ENCODE assay signal across 1 cellular context in genomic region chr2:215435261-215435808, GRCh38.
TF ChIP-seq lines count a peak whose summit lies in the region.

No MANE protein-coding gene starts in this region.

TF ChIP-seq in HepG2, 621 proteins besides CTCF, POLR2A, EP300 and RAD21 (continued from another document and continues in another):
- TF ChIP-seq UBTF (CRISPR knock-in tag; IDR thresholded peaks at IDR 0.05) (peak; percentile 79; the same call in 1 of the 2 replicates), ESRRA (CRISPR knock-in tag; IDR thresholded peaks at IDR 0.05; ENCODE audit: low read depth) (peak; percentile 52; the same call in 1 of the 2 replicates), ZMYM2 (CRISPR knock-in tag; IDR thresholded peaks at IDR 0.05) (no peak), ZNF879 (CRISPR knock-in tag; IDR thresholded peaks at IDR 0.05) (peak; percentile 21; the same call in 1 of the 2 replicates), HOXA5 (CRISPR knock-in tag; IDR thresholded peaks at IDR 0.05) (no peak), ZBTB7A (CRISPR knock-in tag; IDR thresholded peaks at IDR 0.05) (peak; percentile 41; the same call in 1 of the 2 replicates), FOXP1 (IDR thresholded peaks at IDR 0.05) (no peak), FOXP1 (CRISPR knock-in tag; IDR thresholded peaks at IDR 0.05) (no peak), NR1H2 (CRISPR knock-in tag; IDR thresholded peaks at IDR 0.05; ENCODE audit: borderline replicate concordance, low read depth) (peak; percentile 7; the same call in 1 of the 2 replicates), HOXD1 (CRISPR knock-in tag; IDR thresholded peaks at IDR 0.05) (no peak; the same call in 1 of the 2 replicates), SETDB1 (CRISPR knock-in tag; IDR thresholded peaks at IDR 0.05; ENCODE audit: borderline replicate concordance) (0 out of 2 replicates have a peak, but pooled peaks have one; percentile 28), NR2C2 (CRISPR knock-in tag; IDR thresholded peaks at IDR 0.05; ENCODE audit: borderline replicate concordance) (no peak; the same call in 1 of the 2 replicates), ZNF446 (CRISPR knock-in tag; IDR thresholded peaks at IDR 0.05) (0 out of 2 replicates have a peak, but pooled peaks have one; percentile 44), ZNF224 (CRISPR knock-in tag; IDR thresholded peaks at IDR 0.05) (no peak), ZNF160 (CRISPR knock-in tag; IDR thresholded peaks at IDR 0.05) (peak; percentile 69; the same call in 1 of the 2 replicates), SPEN (CRISPR knock-in tag; IDR thresholded peaks at IDR 0.05; ENCODE audit: low read depth) (peak; percentile 42; the same call in 1 of the 2 replicates), E2F2 (CRISPR knock-in tag; IDR thresholded peaks at IDR 0.05; ENCODE audit: borderline replicate concordance) (no peak), ATF5 (CRISPR knock-in tag; IDR thresholded peaks at IDR 0.05; ENCODE audit: low read depth) (peak; percentile 35; the same call in 1 of the 2 replicates), PAWR (CRISPR knock-in tag; IDR thresholded peaks at IDR 0.05; ENCODE audit: borderline replicate concordance) (peak; percentile 81; the same call in 1 of the 2 replicates), CREB3 (CRISPR knock-in tag; IDR thresholded peaks at IDR 0.05) (no peak), BRCA1 (CRISPR knock-in tag; IDR thresholded peaks at IDR 0.05) (peak; percentile 35; the same call in 1 of the 2 replicates), SATB2 (CRISPR knock-in tag; IDR thresholded peaks at IDR 0.05) (peak; percentile 80), SNAPC2 (CRISPR knock-in tag; IDR thresholded peaks at IDR 0.05) (no peak), LCORL (IDR thresholded peaks at IDR 0.05) (no peak), LCORL (CRISPR knock-in tag; IDR thresholded peaks at IDR 0.05) (no peak), ZNF644 (CRISPR knock-in tag; IDR thresholded peaks at IDR 0.05; ENCODE audit: low read depth) (0 out of 2 replicates have a peak, but pooled peaks have one; percentile 3), RBM39 (IDR thresholded peaks at IDR 0.05; ENCODE audit: low read depth, low read length, poor library complexity, severe bottlenecking) (peak; percentile 99), PITX1 (CRISPR knock-in tag; IDR thresholded peaks at IDR 0.05) (peak; percentile 80; the same call in 1 of the 2 replicates), ZNF101 (CRISPR knock-in tag; IDR thresholded peaks at IDR 0.05; ENCODE audit: borderline replicate concordance, low read depth) (no peak), MZF1 (CRISPR knock-in tag; IDR thresholded peaks at IDR 0.05; ENCODE audit: borderline replicate concordance) (peak; percentile 40; the same call in 1 of the 2 replicates), CCDC6 (CRISPR knock-in tag; IDR thresholded peaks at IDR 0.05) (no peak; the same call in 1 of the 2 replicates), MXD4 (CRISPR knock-in tag; IDR thresholded peaks at IDR 0.05) (0 out of 2 replicates have a peak, but pooled peaks have one; percentile 66), SNAI1 (CRISPR knock-in tag; IDR thresholded peaks at IDR 0.05; ENCODE audit: borderline replicate concordance) (0 out of 2 replicates have a peak, but pooled peaks have one; percentile 10), ZFYVE20 (CRISPR knock-in tag; IDR thresholded peaks at IDR 0.05; ENCODE audit: borderline replicate concordance, low read depth) (peak; percentile 85), TRIM22 (IDR thresholded peaks at IDR 0.05) (no peak), ZNF543 (CRISPR knock-in tag; IDR thresholded peaks at IDR 0.05) (no peak), MIER3 (CRISPR knock-in tag; IDR thresholded peaks at IDR 0.05; ENCODE audit: borderline replicate concordance) (0 out of 2 replicates have a peak, but pooled peaks have one; percentile 16), TSC22D2 (CRISPR knock-in tag; IDR thresholded peaks at IDR 0.05; ENCODE audit: borderline replicate concordance) (0 out of 2 replicates have a peak, but pooled peaks have one; percentile 39), ZFP90 (CRISPR knock-in tag; IDR thresholded peaks at IDR 0.05; ENCODE audit: borderline replicate concordance) (peak; percentile 97; the same call in 1 of the 2 replicates), JARID2 (CRISPR knock-in tag; IDR thresholded peaks at IDR 0.05; ENCODE audit: insufficient replicate concordance) (peak; percentile 19), CBFB (CRISPR knock-in tag; IDR thresholded peaks at IDR 0.05) (peak; percentile 19; the same call in 1 of the 2 replicates), HDAC6 (IDR thresholded peaks at IDR 0.05; ENCODE audit: low read depth, low read length) (peak; percentile 87; the same call in 1 of the 2 replicates), ZNF263 (CRISPR knock-in tag; IDR thresholded peaks at IDR 0.05) (0 out of 2 replicates have a peak, but pooled peaks have one; percentile 31), ZNF780A (CRISPR knock-in tag; IDR thresholded peaks at IDR 0.05) (no peak; the same call in 1 of the 2 replicates), TRAFD1 (CRISPR knock-in tag; IDR thresholded peaks at IDR 0.05; ENCODE audit: borderline replicate concordance) (no peak; the same call in 1 of the 2 replicates), KLF13 (CRISPR knock-in tag; IDR thresholded peaks at IDR 0.05) (no peak; the same call in 1 of the 2 replicates), CC2D1A (CRISPR knock-in tag; IDR thresholded peaks at IDR 0.05) (peak; percentile 95; the same call in 1 of the 2 replicates), SYNCRIP (IDR thresholded peaks at IDR 0.05; ENCODE audit: insufficient read depth, low read depth, low read length) (no peak), POGZ (CRISPR knock-in tag; IDR thresholded peaks at IDR 0.05) (0 out of 2 replicates have a peak, but pooled peaks have one; percentile 17), HNRNPL (IDR thresholded peaks at IDR 0.05; ENCODE audit: low read depth, low read length) (peak; percentile 91), ERF (CRISPR knock-in tag; IDR thresholded peaks at IDR 0.05) (0 out of 2 replicates have a peak, but pooled peaks have one; percentile 2), SUZ12 (IDR thresholded peaks at IDR 0.05; ENCODE audit: low read depth, low read length) (no peak), ARID3A (IDR thresholded peaks at IDR 0.05; ENCODE audit: low read depth, low read length) (no peak), YEATS2 (CRISPR knock-in tag; IDR thresholded peaks at IDR 0.05; ENCODE audit: borderline replicate concordance) (no peak), NFE2L1 (CRISPR knock-in tag; IDR thresholded peaks at IDR 0.05; ENCODE audit: borderline replicate concordance) (0 out of 2 replicates have a peak, but pooled peaks have one; percentile 11), ZNF253 (CRISPR knock-in tag; IDR thresholded peaks at IDR 0.05; ENCODE audit: borderline replicate concordance) (no peak), HMGXB3 (CRISPR knock-in tag; IDR thresholded peaks at IDR 0.05; ENCODE audit: borderline replicate concordance) (no peak), ZNF333 (CRISPR knock-in tag; IDR thresholded peaks at IDR 0.05; ENCODE audit: borderline replicate concordance) (peak; percentile 93)
